In genomic region chr3:49703443-49703927, GRCh38 we compare ENCODE assay signal across 7 cellular contexts. TPM values are rescaled to one million over a fixed set of nuclear protein-coding genes. Genes with fewer than 3 reads are reported as not detected.
DNase-seq lines count a peak whose midpoint lies in the region; ATAC-seq lines count a peak whose summit lies in the region.

No MANE protein-coding gene starts in this region.

- H3K79me2 ChIP-seq in mesendoderm (ENCODE audit: control insufficient read depth, insufficient read depth, low read length): no peaks in the 10 kb centered on the region

- no peaks in the 10 kb centered on the region for H3K9me3 Mint-ChIP-seq in activated CD4-positive, alpha-beta T cell treated with anti-CD3 and anti-CD28 coated beads, Interleukin-2, amount 10 ng/mL, durations not matched to agents 7 days and 5 days

- no peak overlapping the region for H3K4me3 ChIP-seq in mesendoderm (ENCODE audit: low read length)

- peak; percentile 68 for ATAC-seq in HG02588 (IDR thresholded peaks at IDR 0.05; ENCODE audit: unreplicated experiment)
- peak; percentile 84 for ATAC-seq in stimulated activated naive CD8-positive, alpha-beta T cell treated with anti-CD3 and anti-CD28 coated beads, Interleukin-15, Interleukin-2, amounts not matched to agents 100 U/mL and 50 U/mL, for 24 hours

- no peaks in the 10 kb centered on the region for H3K79me1 ChIP-seq in mesendoderm (ENCODE audit: low read length)

- no peaks in the 10 kb centered on the region for H3K27me3 ChIP-seq in mesendoderm (ENCODE audit: insufficient read depth, low read length, poor library complexity)

- CTCF ChIA-PET in activated CD4-positive, alpha-beta T cell treated with anti-CD3 and anti-CD28 coated beads, Interleukin-2, amount 10 ng/mL, durations not matched to agents 7 days and 5 days (lab: Charles Lee): interaction anchor here (0.6 to 1.6 kb wide), 8 partner anchors 9 to 209 kb away, joined by 3 to 5 read pairs (median 4); partner anchors contain the start of gene INKA1

- no peak overlapping the region for H4K8ac ChIP-seq in mesendoderm (ENCODE audit: low read depth, low read length)

- no peak overlapping the region for H3K56ac ChIP-seq in mesendoderm (ENCODE audit: low read length)

- H3K4ac ChIP-seq in mesendoderm (ENCODE audit: low read depth, low read length): no peak overlapping the region

- no CpG with 5 or more reads among the region's 14 CpGs for WGBS in mesendoderm (ENCODE audit: extremely low coverage, insufficient coverage, low lambda C conversion rate)

- H2BK15ac ChIP-seq in mesendoderm (replicated peaks; ENCODE audit: low read depth): no peak overlapping the region

- H3K9ac ChIP-seq in mesendoderm (ENCODE audit: low read length): no peak overlapping the region

- H3K36me3 Mint-ChIP-seq in activated CD4-positive, alpha-beta T cell treated with anti-CD3 and anti-CD28 coated beads, Interleukin-2, amount 10 ng/mL, durations not matched to agents 7 days and 5 days (ENCODE audit: low read depth): no peaks in the 10 kb centered on the region

- H3K4me2 ChIP-seq in mesendoderm (ENCODE audit: low read length): no peak overlapping the region

- no peak overlapping the region for H3K27ac Mint-ChIP-seq in activated CD4-positive, alpha-beta T cell treated with anti-CD3 and anti-CD28 coated beads, Interleukin-2, amount 10 ng/mL, durations not matched to agents 7 days and 5 days

- no peak overlapping the region for H3K23ac ChIP-seq in mesendoderm (ENCODE audit: low read length)

- no peak overlapping the region for H3K4me3 Mint-ChIP-seq in activated CD4-positive, alpha-beta T cell treated with anti-CD3 and anti-CD28 coated beads, Interleukin-2, amount 10 ng/mL, durations not matched to agents 7 days and 5 days

- no peaks in the 10 kb centered on the region for H3K4me1 ChIP-seq in mesendoderm (ENCODE audit: control insufficient read depth, low read depth, low read length)

- no peak overlapping the region for H3K18ac ChIP-seq in mesendoderm (ENCODE audit: low read length)

- DNase-seq in GM03348 (ENCODE audit: low spot score) (peak; percentile 92), NCI-H345 treated with DMSO at 0.1 percent for 48 hours (lab: John Stamatoyannopoulos, UW; ENCODE audit: unreplicated experiment) (peak; percentile 5), ecto neural progenitor cell (ENCODE audit: low spot score) (peak; percentile 71), mesendoderm (peak; percentile 74)
- peak; percentile 77 for DNase-seq in activated CD4-positive, alpha-beta T cell treated with anti-CD3 and anti-CD28 coated beads, Interleukin-2, amount 10 ng/mL, durations not matched to agents 7 days and 5 days
- peak; percentile 66 for DNase-seq in stimulated activated naive CD8-positive, alpha-beta T cell treated with anti-CD3 and anti-CD28 coated beads, Interleukin-15, Interleukin-2, amounts not matched to agents 100 U/mL and 50 U/mL, for 24 hours

- no peak overlapping the region for H2BK120ac ChIP-seq in mesendoderm (ENCODE audit: low read depth, low read length)

- H2AK5ac ChIP-seq in mesendoderm (ENCODE audit: low read length): no peak overlapping the region

- no peak overlapping the region for H4K5ac ChIP-seq in mesendoderm (ENCODE audit: low read length)

- H3K36me3 ChIP-seq in mesendoderm (ENCODE audit: control insufficient read depth, insufficient read depth, low read length): peaks cover 3% of the 10 kb centered on the region

- H3K27me3 Mint-ChIP-seq in activated CD4-positive, alpha-beta T cell treated with anti-CD3 and anti-CD28 coated beads, Interleukin-2, amount 10 ng/mL, durations not matched to agents 7 days and 5 days: no peaks in the 10 kb centered on the region

- H3K4me1 Mint-ChIP-seq in activated CD4-positive, alpha-beta T cell treated with anti-CD3 and anti-CD28 coated beads, Interleukin-2, amount 10 ng/mL, durations not matched to agents 7 days and 5 days: no peaks in the 10 kb centered on the region

- no peak overlapping the region for H3K27ac ChIP-seq in mesendoderm (ENCODE audit: low read depth, low read length)

- no peak overlapping the region for H2BK5ac ChIP-seq in mesendoderm (ENCODE audit: low read length)

- POLR2A ChIA-PET in activated CD4-positive, alpha-beta T cell treated with anti-CD3 and anti-CD28 coated beads, Interleukin-2, amount 10 ng/mL, durations not matched to agents 7 days and 5 days (lab: Charles Lee): no interaction called here

RNA-seq across cellular contexts. Expression of gene RNF123, which starts 14.1 kb away (rescaled TPM):
- total RNA-seq in activated CD4-positive, alpha-beta T cell treated with anti-CD3 and anti-CD28 coated beads, Interleukin-2, amount 10 ng/mL, durations not matched to agents 7 days and 5 days: 10 to 100 TPM; 47.5 to 49.2 TPM
- 16.4 TPM for polyA plus RNA-seq in mesendoderm (2013, experiment 1 of 2)
- polyA plus RNA-seq in mesendoderm (2013, experiment 2 of 2): 14.8 TPM

RNA-seq across cellular contexts. Expression of gene MST1, which starts 14.2 kb away (rescaled TPM):
- 10 to 100 TPM in 1 of 2 experiments, 1 to 10 TPM in 1; 8.4 to 10.0 TPM for total RNA-seq in activated CD4-positive, alpha-beta T cell treated with anti-CD3 and anti-CD28 coated beads, Interleukin-2, amount 10 ng/mL, durations not matched to agents 7 days and 5 days
- polyA plus RNA-seq in mesendoderm (2013, experiment 1 of 2): 3.5 TPM
- 3.7 TPM for polyA plus RNA-seq in mesendoderm (2013, experiment 2 of 2)

RNA-seq across cellular contexts. Expression of gene AMIGO3, which starts 16.0 kb away (rescaled TPM):
- total RNA-seq in activated CD4-positive, alpha-beta T cell treated with anti-CD3 and anti-CD28 coated beads, Interleukin-2, amount 10 ng/mL, durations not matched to agents 7 days and 5 days: under 1 TPM in 1 of 2 experiments, not detected in 1; 0.30 TPM
- 1.3 TPM for polyA plus RNA-seq in mesendoderm (2013, experiment 1 of 2)
- 1.1 TPM for polyA plus RNA-seq in mesendoderm (2013, experiment 2 of 2)

RNA-seq across cellular contexts. Expression of gene GMPPB, which starts 20.3 kb away (rescaled TPM):
- 10 to 100 TPM; 36.5 to 46.0 TPM for total RNA-seq in activated CD4-positive, alpha-beta T cell treated with anti-CD3 and anti-CD28 coated beads, Interleukin-2, amount 10 ng/mL, durations not matched to agents 7 days and 5 days
- polyA plus RNA-seq in mesendoderm (2013, experiment 1 of 2): 16.1 TPM
- 15.8 TPM for polyA plus RNA-seq in mesendoderm (2013, experiment 2 of 2)

RNA-seq across cellular contexts. Expression of gene APEH, which starts 29.3 kb away (rescaled TPM):
- total RNA-seq in activated CD4-positive, alpha-beta T cell treated with anti-CD3 and anti-CD28 coated beads, Interleukin-2, amount 10 ng/mL, durations not matched to agents 7 days and 5 days: 100 to 1,000 TPM; 137 TPM
- polyA plus RNA-seq in mesendoderm (2013, experiment 1 of 2): 77.8 TPM
- 76.2 TPM for polyA plus RNA-seq in mesendoderm (2013, experiment 2 of 2)

Comparison
In these comparisons a context has a peak if more than half of its experiments do, and no peak if none do; other contexts are left out.
1. DNase-seq: peak in every context shown above with its lines; median percentile 92 in GM03348; 77 in activated CD4-positive, alpha-beta T cell treated with anti-CD3 and anti-CD28 coated beads, Interleukin-2, amount 10 ng/mL, durations not matched to agents 7 days and 5 days; 74 in mesendoderm; 71 in ecto neural progenitor cell; 66 in stimulated activated naive CD8-positive, alpha-beta T cell treated with anti-CD3 and anti-CD28 coated beads, Interleukin-15, Interleukin-2, amounts not matched to agents 100 U/mL and 50 U/mL, for 24 hours; 5 in NCI-H345 treated with DMSO at 0.1 percent for 48 hours.